8 cellular contexts compared by ENCODE assay signal in genomic region chr15:74695597-74696397, GRCh38. TPM values are rescaled to one million over a fixed set of nuclear protein-coding genes. Genes with fewer than 3 reads are reported as not detected.
DNase-seq lines count a peak whose midpoint lies in the region; ATAC-seq and TF ChIP-seq lines count a peak whose summit lies in the region.

Gene EDC3 (minus strand): TSS chr15:74696024. CDS start chr15:74675124, 20,900 bp downstream.

- H3K79me2 ChIP-seq in KMS-11 (ENCODE audit: insufficient read depth, low read depth) = peaks cover 33% of the 10 kb centered on the region; the same call in 1 of the 2 replicates

- peak; percentile 75 for DNase-seq in COR-L47 (lab: John Stamatoyannopoulos, UW)
- DNase-seq in RPMI7951 (ENCODE audit: low read depth) = peak; percentile 84
- peak; percentile 77 for DNase-seq in fibroblast of mammary gland (ENCODE audit: low read depth)
- peak; percentile 80 to 94 (median 86) for DNase-seq in naive thymus-derived CD8-positive, alpha-beta T cell
- peak; percentile 79 for DNase-seq in stimulated activated naive B cell treated with anti-CD40 and anti-IgM and Interleukin-4, amounts not matched to agents 10 μg/mL and 1 μg/mL and 100 μg/mL, for 72 hours

- H3K4me3 ChIP-seq in KMS-11 (IDR thresholded peaks at IDR 0.05; ENCODE audit: insufficient read depth, low read depth, low read length) (peak within 1 kb of the TSS; percentile 47), fibroblast of mammary gland (ENCODE audit: control insufficient read depth, low read depth, low read length) (peak within 1 kb of the TSS; percentile 91)

- peaks cover 9% of the 10 kb centered on the region for H3K36me3 Mint-ChIP-seq in activated T-helper 17 cell treated with anti-CD3 and anti-CD28 coated beads, Interleukin-2, amount 50 U/mL, for 72 hours (ENCODE audit: low read depth)
- peaks cover 0 to 3% (median 0%) of the 10 kb centered on the region in 3 donors for H3K36me3 Mint-ChIP-seq in naive thymus-derived CD8-positive, alpha-beta T cell
- peaks cover 4 to 7% of the 10 kb centered on the region in 2 donors for H3K36me3 Mint-ChIP-seq in stimulated activated naive B cell treated with anti-CD40 and anti-IgM and Interleukin-4, amounts not matched to agents 10 μg/mL and 1 μg/mL and 100 μg/mL, for 72 hours

- H3K9me3 Mint-ChIP-seq in activated T-helper 17 cell treated with anti-CD3 and anti-CD28 coated beads, Interleukin-2, amount 50 U/mL, for 72 hours = no peaks in the 10 kb centered on the region
- H3K9me3 Mint-ChIP-seq in naive thymus-derived CD8-positive, alpha-beta T cell = no peaks in the 10 kb centered on the region
- H3K9me3 Mint-ChIP-seq in stimulated activated naive B cell treated with anti-CD40 and anti-IgM and Interleukin-4, amounts not matched to agents 10 μg/mL and 1 μg/mL and 100 μg/mL, for 72 hours = no peaks in the 10 kb centered on the region

- H3K27ac Mint-ChIP-seq in activated T-helper 17 cell treated with anti-CD3 and anti-CD28 coated beads, Interleukin-2, amount 50 U/mL, for 72 hours = peak within 1 kb of the TSS; percentile 100
- H3K27ac Mint-ChIP-seq in naive thymus-derived CD8-positive, alpha-beta T cell = peak within 1 kb of the TSS; percentile 98 to 100 (median 100)
- peak within 1 kb of the TSS; percentile 100 for H3K27ac Mint-ChIP-seq in stimulated activated naive B cell treated with anti-CD40 and anti-IgM and Interleukin-4, amounts not matched to agents 10 μg/mL and 1 μg/mL and 100 μg/mL, for 72 hours

- H3K9ac ChIP-seq in KMS-11 = peak within 1 kb of the TSS; percentile 80

- H3K27ac ChIP-seq in KMS-11 = peak within 1 kb of the TSS; percentile 46

- no peaks in the 10 kb centered on the region for H3K36me3 ChIP-seq in KMS-11 (ENCODE audit: insufficient read depth)

- H3K4me1 Mint-ChIP-seq in activated T-helper 17 cell treated with anti-CD3 and anti-CD28 coated beads, Interleukin-2, amount 50 U/mL, for 72 hours = peaks cover 14% of the 10 kb centered on the region
- peaks cover 20 to 54% (median 45%) of the 10 kb centered on the region in 4 donors for H3K4me1 Mint-ChIP-seq in naive thymus-derived CD8-positive, alpha-beta T cell
- H3K4me1 Mint-ChIP-seq in stimulated activated naive B cell treated with anti-CD40 and anti-IgM and Interleukin-4, amounts not matched to agents 10 μg/mL and 1 μg/mL and 100 μg/mL, for 72 hours = peaks cover 18 to 29% of the 10 kb centered on the region in 2 donors

- POLR2A ChIA-PET in naive thymus-derived CD8-positive, alpha-beta T cell (lab: Charles Lee) = interaction anchor here (0.8 to 1.1 kb wide), 5 partner anchors 24 to 944 kb away, joined by 3 to 5 read pairs (median 3); partner anchors contain the start of genes CLK3, CYP1A1 and IMP3

- peaks cover 9% of the 10 kb centered on the region for H3K4me1 ChIP-seq in KMS-11 (ENCODE audit: low read depth, poor library complexity, severe bottlenecking)

- H4K20me1 ChIP-seq in KMS-11 (ENCODE audit: insufficient read depth) = no peaks in the 10 kb centered on the region

- H3K27me3 ChIP-seq in KMS-11 (ENCODE audit: insufficient read depth, low read depth) = no peaks in the 10 kb centered on the region

- no peak for TF ChIP-seq CTCF in KMS-11 (conservative IDR thresholded peaks at IDR 0.05; ENCODE audit: low read depth, low read length)
- no peak for TF ChIP-seq CTCF in fibroblast of mammary gland (conservative IDR thresholded peaks at IDR 0.05; ENCODE audit: control insufficient read depth, insufficient read depth, low read depth, low read length)

- peak within 1 kb of the TSS; percentile 94 for H3K4me2 ChIP-seq in KMS-11

- peak; percentile 79 for ATAC-seq in GM21515 (IDR thresholded peaks at IDR 0.05; ENCODE audit: unreplicated experiment)
- ATAC-seq in activated T-helper 17 cell treated with anti-CD3 and anti-CD28 coated beads, Interleukin-2, amount 50 U/mL, for 72 hours (replicated peaks) = peak; percentile 98
- peak; percentile 92 to 93 for ATAC-seq in naive thymus-derived CD8-positive, alpha-beta T cell
- peak; percentile 96 to 98 for ATAC-seq in stimulated activated naive B cell treated with anti-CD40 and anti-IgM and Interleukin-4, amounts not matched to agents 10 μg/mL and 1 μg/mL and 100 μg/mL, for 72 hours (replicated peaks)

- no peaks in the 10 kb centered on the region for H3K27me3 Mint-ChIP-seq in activated T-helper 17 cell treated with anti-CD3 and anti-CD28 coated beads, Interleukin-2, amount 50 U/mL, for 72 hours
- peaks cover 0 to 2% (median 0%) of the 10 kb centered on the region in 5 donors for H3K27me3 Mint-ChIP-seq in naive thymus-derived CD8-positive, alpha-beta T cell
- H3K27me3 Mint-ChIP-seq in stimulated activated naive B cell treated with anti-CD40 and anti-IgM and Interleukin-4, amounts not matched to agents 10 μg/mL and 1 μg/mL and 100 μg/mL, for 72 hours = no peaks in the 10 kb centered on the region

- H2AFZ ChIP-seq in KMS-11 (ENCODE audit: low read depth) = peak within 1 kb of the TSS; percentile 99

- peak within 1 kb of the TSS; percentile 100 for H3K4me3 Mint-ChIP-seq in activated T-helper 17 cell treated with anti-CD3 and anti-CD28 coated beads, Interleukin-2, amount 50 U/mL, for 72 hours
- H3K4me3 Mint-ChIP-seq in naive thymus-derived CD8-positive, alpha-beta T cell = peak within 1 kb of the TSS; percentile 90 to 100 (median 100)
- peak within 1 kb of the TSS; percentile 99 to 100 for H3K4me3 Mint-ChIP-seq in stimulated activated naive B cell treated with anti-CD40 and anti-IgM and Interleukin-4, amounts not matched to agents 10 μg/mL and 1 μg/mL and 100 μg/mL, for 72 hours

RNA-seq across cellular contexts. Expression of gene EDC3, which starts in this region (rescaled TPM):
- 7.4 and 10.6 TPM in 2 replicates for total RNA-seq in RPMI7951 (2014; rRNA removed; shearing (Covaris generic))
- 10 to 100 TPM; 47.9 to 56.0 TPM for total RNA-seq in activated T-helper 17 cell treated with anti-CD3 and anti-CD28 coated beads, Interleukin-2, amount 50 U/mL, for 72 hours
- 10 to 100 TPM; 38.6 to 41.2 TPM for total RNA-seq in naive thymus-derived CD8-positive, alpha-beta T cell
- polyA plus RNA-seq in naive thymus-derived CD8-positive, alpha-beta T cell = 10 to 100 TPM; 29.3 to 35.2 (median 33.9) TPM

Comparison
In these comparisons a context has a peak if more than half of its experiments do, and no peak if none do; other contexts are left out.
1. Peak in every context shown above with its lines: DNase-seq, ATAC-seq, H3K4me3 ChIP-seq and H3K27ac ChIP-seq.